ENCODE assay signal across 10 cellular contexts in genomic region chr15:92801412-92801773, GRCh38.
A peak's percentile ranks its signal among the peaks of the same experiment; 100 is the strongest.
DNase-seq lines count a peak whose midpoint lies in the region; ATAC-seq and TF ChIP-seq lines count a peak whose summit lies in the region.
"Had no signal": no experiment of that assay in that cellular context is flagged by ENCODE, and none has a peak within 500 bp of the region (broad histone marks: within the 10 kb centered on the region; RNA-seq: fewer than 3 reads in every experiment).

No MANE protein-coding gene starts in this region.

- 81 to 94% methylated on average over 6 of the region's 6 CpGs for WGBS in tibial nerve, 2 donors

- H3K9me3 ChIP-seq in tibial nerve: no peaks in the 10 kb centered on the region

- H3K27me3 Mint-ChIP-seq in activated CD4-positive, alpha-beta T cell treated with anti-CD3 and anti-CD28 coated beads, Interleukin-2, amount 10 ng/mL, durations not matched to agents 24 days and 14 days: no peaks in the 10 kb centered on the region
- H3K27me3 Mint-ChIP-seq in natural killer cell treated with Interleukin-12 subunit alpha and Interleukin-12 subunit beta and Interleukin-15 and Interleukin-18, amount 100 ng/mL, for 72 hours: no peaks in the 10 kb centered on the region
- no peaks in the 10 kb centered on the region for H3K27me3 Mint-ChIP-seq in activated naive CD8-positive, alpha-beta T cell treated with anti-CD3 and anti-CD28 coated beads, Interleukin-2, amount 50 U/mL, for 24 hours
- H3K27me3 Mint-ChIP-seq: activated naive CD8-positive, alpha-beta T cell treated with anti-CD3 and anti-CD28 coated beads, Interleukin-2, amount 10 ng/mL, durations not matched to agents 7 days and 5 days had no signal

- intact Hi-C loops in activated CD4-positive, alpha-beta T cell treated with anti-CD3 and anti-CD28 coated beads, Interleukin-2, amount 10 ng/mL, durations not matched to agents 24 days and 14 days (cut with micrococcal nuclease): loop anchor here (10.0 kb wide), 1 partner anchor 1433 kb away; the partner anchor contains the start of gene MCTP2

- peak overlapping the region in 3 of 4 donors; percentile 9 to 98 (median 87) for H3K27ac ChIP-seq in tibial nerve

- peaks cover 0 to 49% (median 25%) of the 10 kb centered on the region in 4 donors for H3K4me1 ChIP-seq in tibial nerve

- no peak overlapping the region for H3K4me3 Mint-ChIP-seq in activated CD4-positive, alpha-beta T cell treated with anti-CD3 and anti-CD28 coated beads, Interleukin-2, amount 10 ng/mL, durations not matched to agents 24 days and 14 days
- H3K4me3 Mint-ChIP-seq in natural killer cell treated with Interleukin-12 subunit alpha and Interleukin-12 subunit beta and Interleukin-15 and Interleukin-18, amount 100 ng/mL, for 72 hours: no peak overlapping the region
- H3K4me3 Mint-ChIP-seq in activated naive CD8-positive, alpha-beta T cell treated with anti-CD3 and anti-CD28 coated beads, Interleukin-2, amount 50 U/mL, for 24 hours: no peak overlapping the region
- H3K4me3 Mint-ChIP-seq: activated naive CD8-positive, alpha-beta T cell treated with anti-CD3 and anti-CD28 coated beads, Interleukin-2, amount 10 ng/mL, durations not matched to agents 7 days and 5 days had no signal

- no peak for ATAC-seq in natural killer cell treated with Interleukin-12 subunit alpha and Interleukin-12 subunit beta and Interleukin-15 and Interleukin-18, amount 100 ng/mL, for 72 hours
- ATAC-seq in activated naive CD8-positive, alpha-beta T cell treated with anti-CD3 and anti-CD28 coated beads, Interleukin-2, amount 50 U/mL, for 24 hours: no peak

- DNase-seq in activated CD4-positive, alpha-beta T cell treated with anti-CD3 and anti-CD28 coated beads, Interleukin-2, amount 10 ng/mL, durations not matched to agents 24 days and 14 days: no peak
- DNase-seq in activated CD4-positive, alpha-beta T cell treated with anti-CD3 and anti-CD28 coated beads for 48 hours: no peak
- DNase-seq in amniotic epithelial cell (ENCODE audit: low read depth) (peak; percentile 95), kidney glomerular epithelial cell (lab: John Stamatoyannopoulos, UW) (peak; percentile 75), tibial nerve (ENCODE audit: low spot score in 2 of 2) (no peak), OCI-M2 (lab: John Stamatoyannopoulos, UW; ENCODE audit: unreplicated experiment) (no peak)
- no peak for DNase-seq in natural killer cell treated with Interleukin-12 subunit alpha and Interleukin-12 subunit beta and Interleukin-15 and Interleukin-18, amount 100 ng/mL, for 72 hours (ENCODE audit: low spot score)
- DNase-seq in activated naive CD8-positive, alpha-beta T cell treated with anti-CD3 and anti-CD28 coated beads, Interleukin-2, amount 50 U/mL, for 24 hours: no peak
- DNase-seq: 8988T; activated naive CD8-positive, alpha-beta T cell treated with anti-CD3 and anti-CD28 coated beads, Interleukin-2, amount 10 ng/mL, durations not matched to agents 7 days and 5 days had no signal

- peaks cover under 1% of the 10 kb centered on the region for H3K36me3 Mint-ChIP-seq in activated CD4-positive, alpha-beta T cell treated with anti-CD3 and anti-CD28 coated beads, Interleukin-2, amount 10 ng/mL, durations not matched to agents 24 days and 14 days (ENCODE audit: low read depth)
- no peaks in the 10 kb centered on the region for H3K36me3 Mint-ChIP-seq in natural killer cell treated with Interleukin-12 subunit alpha and Interleukin-12 subunit beta and Interleukin-15 and Interleukin-18, amount 100 ng/mL, for 72 hours
- H3K36me3 Mint-ChIP-seq in activated naive CD8-positive, alpha-beta T cell treated with anti-CD3 and anti-CD28 coated beads, Interleukin-2, amount 50 U/mL, for 24 hours (ENCODE audit: low read depth): no peaks in the 10 kb centered on the region

- TF ChIP-seq CTCF in tibial nerve (IDR thresholded peaks at IDR 0.05): no peak

- no peak for TF ChIP-seq POLR2A in tibial nerve (IDR thresholded peaks at IDR 0.05)

- TF ChIP-seq EP300 in tibial nerve (IDR thresholded peaks at IDR 0.05): no peak

- H3K36me3 ChIP-seq in tibial nerve: no peaks in the 10 kb centered on the region

- peak overlapping the region; percentile 69 for H3K27ac Mint-ChIP-seq in activated CD4-positive, alpha-beta T cell treated with anti-CD3 and anti-CD28 coated beads, Interleukin-2, amount 10 ng/mL, durations not matched to agents 24 days and 14 days
- peak overlapping the region in 1 of 2 donors; percentile 15 for H3K27ac Mint-ChIP-seq in natural killer cell treated with Interleukin-12 subunit alpha and Interleukin-12 subunit beta and Interleukin-15 and Interleukin-18, amount 100 ng/mL, for 72 hours
- H3K27ac Mint-ChIP-seq in activated naive CD8-positive, alpha-beta T cell treated with anti-CD3 and anti-CD28 coated beads, Interleukin-2, amount 50 U/mL, for 24 hours: no peak overlapping the region
- H3K27ac Mint-ChIP-seq: activated naive CD8-positive, alpha-beta T cell treated with anti-CD3 and anti-CD28 coated beads, Interleukin-2, amount 10 ng/mL, durations not matched to agents 7 days and 5 days had no signal

- peaks cover 32% of the 10 kb centered on the region for H3K4me1 Mint-ChIP-seq in activated CD4-positive, alpha-beta T cell treated with anti-CD3 and anti-CD28 coated beads, Interleukin-2, amount 10 ng/mL, durations not matched to agents 24 days and 14 days
- peaks cover 23 to 25% of the 10 kb centered on the region in 2 donors for H3K4me1 Mint-ChIP-seq in natural killer cell treated with Interleukin-12 subunit alpha and Interleukin-12 subunit beta and Interleukin-15 and Interleukin-18, amount 100 ng/mL, for 72 hours (ENCODE audit: low read depth in 2 of 2)
- peaks cover 26% of the 10 kb centered on the region for H3K4me1 Mint-ChIP-seq in activated naive CD8-positive, alpha-beta T cell treated with anti-CD3 and anti-CD28 coated beads, Interleukin-2, amount 50 U/mL, for 24 hours

- H3K4me3 ChIP-seq in tibial nerve: no peak overlapping the region

- no peaks in the 10 kb centered on the region for H3K9me3 Mint-ChIP-seq in activated CD4-positive, alpha-beta T cell treated with anti-CD3 and anti-CD28 coated beads, Interleukin-2, amount 10 ng/mL, durations not matched to agents 24 days and 14 days
- no peaks in the 10 kb centered on the region for H3K9me3 Mint-ChIP-seq in natural killer cell treated with Interleukin-12 subunit alpha and Interleukin-12 subunit beta and Interleukin-15 and Interleukin-18, amount 100 ng/mL, for 72 hours
- H3K9me3 Mint-ChIP-seq in activated naive CD8-positive, alpha-beta T cell treated with anti-CD3 and anti-CD28 coated beads, Interleukin-2, amount 50 U/mL, for 24 hours: no peaks in the 10 kb centered on the region
- H3K9me3 Mint-ChIP-seq: activated naive CD8-positive, alpha-beta T cell treated with anti-CD3 and anti-CD28 coated beads, Interleukin-2, amount 10 ng/mL, durations not matched to agents 7 days and 5 days had no signal

- no peaks in the 10 kb centered on the region for H3K27me3 ChIP-seq in tibial nerve

Comparison
In these comparisons a context has a peak if more than half of its experiments do, and no peak if none do; other contexts are left out.
1. DNase-seq: peak in amniotic epithelial cell (single experiment) and kidney glomerular epithelial cell (single experiment); none in activated CD4-positive, alpha-beta T cell treated with anti-CD3 and anti-CD28 coated beads, Interleukin-2, amount 10 ng/mL, durations not matched to agents 24 days and 14 days (single experiment), activated CD4-positive, alpha-beta T cell treated with anti-CD3 and anti-CD28 coated beads for 48 hours (single experiment), tibial nerve (0 of 2), natural killer cell treated with Interleukin-12 subunit alpha and Interleukin-12 subunit beta and Interleukin-15 and Interleukin-18, amount 100 ng/mL, for 72 hours (single experiment), activated naive CD8-positive, alpha-beta T cell treated with anti-CD3 and anti-CD28 coated beads, Interleukin-2, amount 50 U/mL, for 24 hours (single experiment) and OCI-M2 (single experiment).